Comparison of ENCODE assay signal across 11 cellular contexts in genomic region chr9:85521331-85522197, GRCh38.
DNase-seq lines count a peak whose midpoint lies in the region; ATAC-seq and TF ChIP-seq lines count a peak whose summit lies in the region.
"Had no signal": no experiment of that assay in that cellular context is flagged by ENCODE, and none has a peak within 500 bp of the region (broad histone marks: within the 10 kb centered on the region; RNA-seq: fewer than 3 reads in every experiment).

No MANE protein-coding gene starts in this region.

- peaks cover 0 to 21% (median 0%) of the 10 kb centered on the region in 3 donors for H3K4me1 ChIP-seq in esophagus squamous epithelium

- H3K27me3 Mint-ChIP-seq in activated T-cell treated with anti-CD3 and anti-CD28 coated beads, Interleukin-2, amount 50 U/mL, for 72 hours (ENCODE audit: low read depth) = peaks cover 59% of the 10 kb centered on the region
- peaks cover 24% of the 10 kb centered on the region for H3K27me3 Mint-ChIP-seq in chondrocyte (ENCODE audit: low read depth)

- H3K4me3 ChIP-seq in esophagus squamous epithelium = no peak overlapping the region

- H3K27ac Mint-ChIP-seq in activated T-cell treated with anti-CD3 and anti-CD28 coated beads, Interleukin-2, amount 50 U/mL, for 72 hours = no peak overlapping the region
- H3K27ac Mint-ChIP-seq in chondrocyte (ENCODE audit: unreplicated experiment) = no peak overlapping the region
- H3K27ac Mint-ChIP-seq: activated T-cell treated with anti-CD3 and anti-CD28 coated beads, Interleukin-2, amount 50 U/mL, for 24 hours; memory B cell had no signal

- H3K36me3 ChIP-seq in esophagus squamous epithelium = no peaks in the 10 kb centered on the region

- H3K9me3 ChIP-seq in esophagus squamous epithelium = no peaks in the 10 kb centered on the region

- peaks cover 0 to 100% (median 2%) of the 10 kb centered on the region in 4 donors for H3K27me3 ChIP-seq in esophagus squamous epithelium

- TF ChIP-seq CTCF in chondrocyte (IDR thresholded peaks at IDR 0.05) (no peak), esophagus squamous epithelium (IDR thresholded peaks at IDR 0.05) (no peak)

- TF ChIP-seq POLR2A in esophagus squamous epithelium (IDR thresholded peaks at IDR 0.05) = no peak

- peaks cover 12% of the 10 kb centered on the region for H3K4me1 Mint-ChIP-seq in activated T-cell treated with anti-CD3 and anti-CD28 coated beads, Interleukin-2, amount 50 U/mL, for 72 hours (ENCODE audit: low read depth)
- peaks cover 4% of the 10 kb centered on the region for H3K4me1 Mint-ChIP-seq in chondrocyte (ENCODE audit: low read depth)

- no peak for ATAC-seq in activated T-cell treated with anti-CD3 and anti-CD28 coated beads, Interleukin-2, amount 50 U/mL, for 72 hours (replicated peaks in 1 of 2)

- H3K36me3 Mint-ChIP-seq in activated T-cell treated with anti-CD3 and anti-CD28 coated beads, Interleukin-2, amount 50 U/mL, for 72 hours (ENCODE audit: insufficient read depth in 2 of 2) = no peaks in the 10 kb centered on the region
- no peaks in the 10 kb centered on the region for H3K36me3 Mint-ChIP-seq in chondrocyte (ENCODE audit: low read depth)
- H3K36me3 Mint-ChIP-seq: memory B cell had no signal

- H3K4me3 Mint-ChIP-seq in activated T-cell treated with anti-CD3 and anti-CD28 coated beads, Interleukin-2, amount 50 U/mL, for 72 hours = peak overlapping the region; percentile 82 to 90
- peak overlapping the region; percentile 84 for H3K4me3 Mint-ChIP-seq in chondrocyte (ENCODE audit: unreplicated experiment)
- H3K4me3 Mint-ChIP-seq: memory B cell had no signal

- H3K27ac ChIP-seq in esophagus squamous epithelium = no peak overlapping the region

- WGBS in esophagus squamous epithelium, 2 donors = 61 to 69% methylated on average over 21 to 23 of the region's 23 CpGs

- no peak for DNase-seq in activated T-cell treated with anti-CD3 and anti-CD28 coated beads, Interleukin-2, amount 50 U/mL, for 72 hours
- DNase-seq in activated T-cell treated with anti-CD3 and anti-CD28 coated beads, Interleukin-2, amount 50 U/mL, for 1 hour = no peak
- DNase-seq in chondrocyte (ENCODE audit: low spot score) = no peak
- peak; percentile 59 for DNase-seq in medulla oblongata (ENCODE audit: extremely low spot score)
- DNase-seq in superior temporal gyrus (ENCODE audit: extremely low spot score) = peak; percentile 93
- DNase-seq in NCI-H128 (lab: John Stamatoyannopoulos, UW; ENCODE audit: unreplicated experiment) = no peak
- DNase-seq in esophagus squamous epithelium (lab: John Stamatoyannopoulos, UW) = no peak
- DNase-seq in NCI-H2107 treated with DMSO at 0.1 percent for 48 hours (lab: John Stamatoyannopoulos, UW; ENCODE audit: unreplicated experiment) = no peak
- DNase-seq: small intestine had no signal

- intact Hi-C loops in esophagus squamous epithelium (cut with DNase I) = no loop called here

- no peaks in the 10 kb centered on the region for H3K9me3 Mint-ChIP-seq in activated T-cell treated with anti-CD3 and anti-CD28 coated beads, Interleukin-2, amount 50 U/mL, for 72 hours
- H3K9me3 Mint-ChIP-seq in chondrocyte (ENCODE audit: low read depth) = no peaks in the 10 kb centered on the region
- H3K9me3 Mint-ChIP-seq: activated T-cell treated with anti-CD3 and anti-CD28 coated beads, Interleukin-2, amount 50 U/mL, for 24 hours had no signal

Comparison
In these comparisons a context has a peak if more than half of its experiments do, and no peak if none do; other contexts are left out.
1. DNase-seq: peak in medulla oblongata (single experiment) and superior temporal gyrus (single experiment); none in activated T-cell treated with anti-CD3 and anti-CD28 coated beads, Interleukin-2, amount 50 U/mL, for 72 hours (0 of 2), activated T-cell treated with anti-CD3 and anti-CD28 coated beads, Interleukin-2, amount 50 U/mL, for 1 hour (single experiment), chondrocyte (single experiment), NCI-H128 (single experiment), esophagus squamous epithelium (single experiment) and NCI-H2107 treated with DMSO at 0.1 percent for 48 hours (single experiment).